In the genomic region with DNA sequence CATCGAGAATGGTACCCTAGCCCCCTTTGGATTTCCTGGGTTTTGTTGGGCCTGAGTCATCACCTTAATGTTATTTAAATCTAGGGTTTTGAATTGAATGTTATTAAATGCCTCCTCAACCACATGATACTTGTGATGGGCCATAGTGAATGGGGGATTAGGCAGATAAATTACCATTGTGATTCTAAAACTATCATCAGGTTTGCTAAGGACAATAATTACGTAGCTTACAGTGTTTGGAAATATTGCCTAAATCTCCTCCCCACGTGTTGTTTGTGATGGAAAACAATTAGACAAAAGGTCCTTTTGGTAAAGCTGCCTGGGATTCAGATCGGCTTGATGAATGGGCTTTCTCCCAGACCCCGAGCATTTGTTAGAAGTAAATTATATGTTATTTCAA, we compare ENCODE assay signal across 15 cellular contexts.
"Had no signal": no experiment of that assay in that cellular context is flagged by ENCODE, and none has a peak within 500 bp of the region (broad histone marks: within the 10 kb centered on the region; RNA-seq: fewer than 3 reads in every experiment).

No MANE protein-coding gene starts in this region.

- DNase-seq: activated CD4-positive, alpha-beta memory T cell treated with anti-CD3 and anti-CD28 coated beads, Interleukin-2, amount 10 ng/mL, durations not matched to agents 7 days and 5 days; activated CD4-positive, alpha-beta T cell treated with anti-CD3 and anti-CD28 coated beads for 48 hours; activated CD4-positive, CD25-positive, alpha-beta regulatory T cell; activated CD8-positive, alpha-beta memory T cell treated with anti-CD3 and anti-CD28 coated beads, Interleukin-2, amount 10 ng/mL, durations not matched to agents 7 days and 5 days; activated naive CD4-positive, alpha-beta T cell; activated naive CD8-positive, alpha-beta T cell treated with anti-CD3 and anti-CD28 coated beads for 36 hours; dermis blood vessel endothelial cell; effector memory CD8-positive, alpha-beta T cell; esophagus squamous epithelium; mesendoderm; naive thymus-derived CD4-positive, alpha-beta T cell; right lobe of liver; stimulated activated CD4-positive, alpha-beta T cell treated with anti-CD3 and anti-CD28 coated beads, Interleukin-4, amount 100 ng/mL, for 24 hours; T1000; upper lobe of left lung had no signal
